8 cellular contexts compared by ENCODE assay signal in genomic region chr14:22980672-22981089, GRCh38. TPM values are rescaled to one million over a fixed set of nuclear protein-coding genes. Genes with fewer than 3 reads are reported as not detected.
DNase-seq lines count a peak whose midpoint lies in the region; ATAC-seq, FAIRE-seq and TF ChIP-seq lines count a peak whose summit lies in the region.

No MANE protein-coding gene starts in this region.

- TF ChIP-seq POLR2A in HepG2 (IDR thresholded peaks at IDR 0.05; ENCODE audit: insufficient read depth in 1 of 2, low read depth in 2 of 2, low read length in 2 of 2) (peak in 1 of 2 experiments; percentile 87; a peak in 2 of 4 replicates), suprapubic skin (IDR thresholded peaks at IDR 0.05) (no peak), GM18505 (IDR thresholded peaks at IDR 0.05; ENCODE audit: borderline replicate concordance, extremely low read depth, insufficient read depth, insufficient read length) (no peak)

- H3K27me3 Mint-ChIP-seq in Caco-2 (ENCODE audit: insufficient read depth, unreplicated experiment), result no peaks in the 10 kb centered on the region

- peak; percentile 14; the same call in 1 of the 2 replicates for TF ChIP-seq RAD21 in HepG2 (CRISPR knock-in tag; IDR thresholded peaks at IDR 0.05)

- H3K36me3 ChIP-seq in Caco-2 (ENCODE audit: control insufficient read depth, insufficient read depth, low read length) (peaks cover 7% of the 10 kb centered on the region; the same call in 1 of the 2 replicates), bronchial epithelial cell (ENCODE audit: control insufficient read depth, insufficient read depth, low read length) (peaks cover 15% of the 10 kb centered on the region), HepG2 (replicated peaks in 1 of 2; ENCODE audit: control insufficient read depth in 1 of 2, insufficient read depth in 2 of 2, low read length in 2 of 2) (peaks cover 7 to 20% of the 10 kb centered on the region in 2 experiments), suprapubic skin (no peaks in the 10 kb centered on the region)

- H3K27ac ChIP-seq in HepG2 (ENCODE audit: extremely low read length, insufficient read depth, low read length), result peak overlapping the region; percentile 97
- peak overlapping the region; percentile 86 for H3K27ac ChIP-seq in suprapubic skin

- ATAC-seq in HepG2 (peak; percentile 4), GM18505 (IDR thresholded peaks at IDR 0.05; ENCODE audit: unreplicated experiment) (no peak)

- H3K36me3 Mint-ChIP-seq in Caco-2 (ENCODE audit: insufficient read depth, unreplicated experiment), result peaks cover 54% of the 10 kb centered on the region

- H3K4me2 ChIP-seq in HepG2 (ENCODE audit: low read depth, low read length), result peak overlapping the region; percentile 99

- CTCF ChIA-PET in Caco-2 (lab: Charles Lee), result interaction anchor here (3.2 kb wide), 1 partner anchor 15 kb away, joined by 18 read pairs; no protein-coding TSS in a partner anchor
- CTCF ChIA-PET in HepG2 (lab: Yijun Ruan, JAX; ENCODE audit: low intra/inter-chr PET ratio, low total read pairs), result interaction anchor here (1.1 to 1.3 kb wide), 2 partner anchors 77 to 88 kb away, joined by 3 read pairs; partner anchors contain the start of gene CDH24

- peak overlapping the region; percentile 94 for H3K4me3 ChIP-seq in Caco-2 (ENCODE audit: low read depth, low read length)
- peak overlapping the region; percentile 84 for H3K4me3 ChIP-seq in bronchial epithelial cell (ENCODE audit: low read depth, low read length)
- peak overlapping the region; percentile 86 to 98 (median 89) for H3K4me3 ChIP-seq in HepG2 (replicated peaks in 1 of 3; ENCODE audit: insufficient read depth in 1 of 3, low read depth in 2 of 3, low read length in 3 of 3)
- peak overlapping the region; percentile 77 for H3K4me3 ChIP-seq in suprapubic skin

- in situ Hi-C loops in HepG2 (cut with HindIII; ENCODE audit: extremely low pct_ligation_motif_present, low pct_unique_long_range_greater_than_20kb), result no loop called here

- H3K4me1 ChIP-seq in Caco-2, result peaks cover 41% of the 10 kb centered on the region
- H3K4me1 ChIP-seq in HepG2 (ENCODE audit: insufficient read depth, low read length), result peaks cover 75% of the 10 kb centered on the region
- peaks cover 63% of the 10 kb centered on the region for H3K4me1 ChIP-seq in suprapubic skin

- intact Hi-C loops in Caco-2 (cut with micrococcal nuclease; ENCODE audit: unreplicated experiment), result loop anchor here (5.0 kb wide), 1 partner anchor 108 kb away; the partner anchor contains the start of gene LRP10
- intact Hi-C loops in HepG2 (cut with micrococcal nuclease; ENCODE audit: unreplicated experiment), result loop anchor here (5.0 to 10.0 kb wide), 2 partner anchors 108 to 324 kb away; partner anchors contain the start of genes BCL2L2, LRP10 and PPP1R3E

- no peak for TF ChIP-seq CTCF in Caco-2 (IDR thresholded peaks at IDR 0.05; ENCODE audit: insufficient read depth in 1 of 2, low read depth in 1 of 2, low read length in 1 of 2, severe bottlenecking in 1 of 2, unreplicated experiment in 1 of 2)
- TF ChIP-seq CTCF in bronchial epithelial cell (IDR thresholded peaks at IDR 0.05; ENCODE audit: insufficient read depth, low read length, severe bottlenecking), result no peak
- TF ChIP-seq CTCF in HepG2 (CRISPR knock-in tag; IDR thresholded peaks at IDR 0.05), result no peak
- TF ChIP-seq CTCF in suprapubic skin (IDR thresholded peaks at IDR 0.05), result no peak

- no peaks in the 10 kb centered on the region for H3K9me3 Mint-ChIP-seq in Caco-2 (ENCODE audit: unreplicated experiment)

- under 1% methylated on average over 15 of the region's 41 CpGs for WGBS in HepG2 (ENCODE audit: low lambda C conversion rate)
- no CpG with 5 or more reads among the region's 41 CpGs for WGBS in suprapubic skin

- POLR2A ChIA-PET in Caco-2 (lab: Charles Lee) (interaction anchor here (0.8 to 2.6 kb wide), 2 partner anchors 25 to 114 kb away, joined by 3 to 17 read pairs; partner anchors contain the start of genes ACIN1 and C14orf119), HepG2 (lab: Yijun Ruan, JAX) (interaction anchor here (0.6 to 25.8 kb wide), 16 partner anchors 14 to 419 kb away, joined by 3 to 1670 read pairs (median 19); partner anchors contain the start of genes ACIN1, C14orf119, CDH24 and HAUS4)

- H3K4me1 Mint-ChIP-seq in Caco-2 (ENCODE audit: low read depth, unreplicated experiment), result peaks cover 25% of the 10 kb centered on the region

- FAIRE-seq in RCC 7860 (lab: Jason Lieb, UNC), result no peak
- FAIRE-seq in bronchial epithelial cell (lab: Jason Lieb, UNC), result no peak
- FAIRE-seq in HepG2 (lab: Jason Lieb, UNC), result no peak

- peak overlapping the region; percentile 66 for H3K27ac Mint-ChIP-seq in Caco-2 (ENCODE audit: unreplicated experiment)

- H3K79me2 ChIP-seq in HepG2 (ENCODE audit: insufficient read depth, low read length), result peaks cover 66% of the 10 kb centered on the region

- H3K27me3 ChIP-seq in Caco-2 (replicated peaks; ENCODE audit: control insufficient read depth, insufficient read depth, low read length) (no peaks in the 10 kb centered on the region), bronchial epithelial cell (ENCODE audit: control insufficient read depth, insufficient read depth, low read length) (no peaks in the 10 kb centered on the region), HepG2 (ENCODE audit: control insufficient read depth in 1 of 2, insufficient read depth in 2 of 2, low read length in 2 of 2) (no peaks in the 10 kb centered on the region; a peak in 1 of 5 replicates), suprapubic skin (no peaks in the 10 kb centered on the region)

- H2AFZ ChIP-seq in HepG2 (ENCODE audit: low read length), result no peak overlapping the region

- H3K9ac ChIP-seq in HepG2 (ENCODE audit: insufficient read depth, low read depth, low read length), result peak overlapping the region; percentile 98

- BruUV-seq in Caco-2 (replicated peaks; lab: Mats Ljungman, UMichigan) (no TSS peak), HepG2 (replicated peaks; lab: Mats Ljungman, UMichigan) (no TSS peak)

- H4K20me1 ChIP-seq in HepG2 (ENCODE audit: insufficient read depth, low read length), result no peaks in the 10 kb centered on the region

- H3K9me3 ChIP-seq in Caco-2 (no peaks in the 10 kb centered on the region), HepG2 (ENCODE audit: low read length) (no peaks in the 10 kb centered on the region), suprapubic skin (no peaks in the 10 kb centered on the region)

- TF ChIP-seq EP300 in HepG2 (IDR thresholded peaks at IDR 0.05; ENCODE audit: low read depth in 2 of 2, low read length in 2 of 2) (peak; percentile 44 to 70), HepG2 (CRISPR knock-in tag; IDR thresholded peaks at IDR 0.05; ENCODE audit: borderline replicate concordance) (peak; percentile 55; the same call in 1 of the 2 replicates), suprapubic skin (IDR thresholded peaks at IDR 0.05) (no peak)

- H3K4me3 Mint-ChIP-seq in Caco-2 (ENCODE audit: unreplicated experiment), result no peak overlapping the region

- DNase-seq in Caco-2 (peak; percentile 86), RCC 7860 (ENCODE audit: low spot score) (peak; percentile 39), bronchial epithelial cell (ENCODE audit: low read depth) (no peak), HepG2 (ENCODE audit: low spot score) (peak; percentile 76), suprapubic skin (ENCODE audit: low spot score in 2 of 2) (peak in 1 of 2 donors; percentile 73), NCI-H526 treated with DMSO at 0.1 percent for 48 hours (lab: John Stamatoyannopoulos, UW) (no peak), NCI-H2196 treated with DMSO at 0.1 percent for 48 hours (lab: John Stamatoyannopoulos, UW; ENCODE audit: unreplicated experiment) (no peak)

RNA-seq across cellular contexts. Expression of gene AJUBA, which starts 1.7 kb away (rescaled TPM):
- total RNA-seq in Caco-2 (2022) (184 and 211 TPM in 2 replicates), bronchial epithelial cell (174 and 223 TPM in 2 replicates), HepG2 (2016; rRNA removed; fragmentation: Illumina TruSeq; extraction: Trizol) (109 and 157 TPM in 2 replicates), suprapubic skin (100 to 1,000 TPM in 1 of 4 donors, 10 to 100 TPM in 3; 66.0 to 120 (median 79.2) TPM)
- total RNA-seq in HepG2 (2016; cell fraction: cytosol; rRNA removed; fragmentation: Illumina TruSeq; extraction: Trizol; ENCODE audit: low read depth), result 29.1 and 32.6 TPM in 2 replicates
- total RNA-seq in HepG2 (2016; cell fraction: insoluble cytoplasmic fraction; rRNA removed; fragmentation: Illumina TruSeq; extraction: Trizol), result 104 and 153 TPM in 2 replicates
- total RNA-seq in HepG2 (2016; cell fraction: membrane; rRNA removed; fragmentation: Illumina TruSeq; extraction: Trizol), result 72.3 and 78.5 TPM in 2 replicates
- 149 and 162 TPM in 2 replicates for total RNA-seq in HepG2 (2016; cell fraction: nucleus; rRNA removed; fragmentation: Illumina TruSeq; extraction: Trizol)
- polyA plus RNA-seq in HepG2 (2011; rRNA removed), result 241 and 315 TPM in 2 replicates
- polyA plus RNA-seq in HepG2 (2011; cell fraction: cytosol; rRNA removed), result 184 and 225 TPM in 2 replicates
- polyA plus RNA-seq in HepG2 (2011; cell fraction: nucleus; rRNA removed), result 207 and 248 TPM in 2 replicates
- 183 and 230 TPM in 2 replicates for polyA plus RNA-seq in HepG2 (2012)
- 8.7 and 9.2 TPM in 2 replicates for polyA plus RNA-seq in HepG2 (2016; cell fraction: cytosol; fragmentation: Illumina TruSeq; extraction: Trizol; ENCODE audit: low read depth)
- 102 and 106 TPM in 2 replicates for polyA plus RNA-seq in HepG2 (2016; cell fraction: insoluble cytoplasmic fraction; fragmentation: Illumina TruSeq; extraction: Trizol; ENCODE audit: low read depth)
- 31.5 and 31.6 TPM in 2 replicates for polyA plus RNA-seq in HepG2 (2016; cell fraction: membrane; fragmentation: Illumina TruSeq; extraction: Trizol; ENCODE audit: low read depth)
- polyA plus RNA-seq in HepG2 (2016; cell fraction: nucleus; fragmentation: Illumina TruSeq; extraction: Trizol; ENCODE audit: insufficient read depth, low read depth), result 158 and 165 TPM in 2 replicates
- polyA minus RNA-seq in HepG2 (2011; rRNA and poly(A)+ RNA removed; ENCODE audit: low replicate concordance), result 171 and 630 TPM in 2 replicates
- 150 and 166 TPM in 2 replicates for polyA minus RNA-seq in HepG2 (2011; cell fraction: cytosol; rRNA and poly(A)+ RNA removed)
- 420 and 488 TPM in 2 replicates for polyA minus RNA-seq in HepG2 (2011; cell fraction: nucleus; rRNA and poly(A)+ RNA removed)

RNA-seq across cellular contexts. Expression of gene HAUS4, which starts 23.8 kb away (rescaled TPM):
- total RNA-seq in Caco-2 (2022) (67.7 and 70.7 TPM in 2 replicates), bronchial epithelial cell (58.8 and 113 TPM in 2 replicates), HepG2 (2016; rRNA removed; fragmentation: Illumina TruSeq; extraction: Trizol) (130 and 141 TPM in 2 replicates), suprapubic skin (100 to 1,000 TPM in 2 of 4 donors, 10 to 100 TPM in 2; 43.1 to 119 (median 96.3) TPM)
- total RNA-seq in HepG2 (2016; cell fraction: cytosol; rRNA removed; fragmentation: Illumina TruSeq; extraction: Trizol; ENCODE audit: low read depth), result 124 and 143 TPM in 2 replicates
- 128 and 148 TPM in 2 replicates for total RNA-seq in HepG2 (2016; cell fraction: insoluble cytoplasmic fraction; rRNA removed; fragmentation: Illumina TruSeq; extraction: Trizol)
- 134 and 154 TPM in 2 replicates for total RNA-seq in HepG2 (2016; cell fraction: membrane; rRNA removed; fragmentation: Illumina TruSeq; extraction: Trizol)
- 82.9 and 84.6 TPM in 2 replicates for total RNA-seq in HepG2 (2016; cell fraction: nucleus; rRNA removed; fragmentation: Illumina TruSeq; extraction: Trizol)
- polyA plus RNA-seq in HepG2 (2011; rRNA removed), result 64.7 and 74.4 TPM in 2 replicates
- 49.6 and 52.3 TPM in 2 replicates for polyA plus RNA-seq in HepG2 (2011; cell fraction: cytosol; rRNA removed)
- polyA plus RNA-seq in HepG2 (2011; cell fraction: nucleus; rRNA removed), result 90.4 and 93.9 TPM in 2 replicates
- 58.5 and 83.9 TPM in 2 replicates for polyA plus RNA-seq in HepG2 (2012)
- polyA plus RNA-seq in HepG2 (2016; cell fraction: cytosol; fragmentation: Illumina TruSeq; extraction: Trizol; ENCODE audit: low read depth), result 42.0 and 47.4 TPM in 2 replicates
- polyA plus RNA-seq in HepG2 (2016; cell fraction: insoluble cytoplasmic fraction; fragmentation: Illumina TruSeq; extraction: Trizol; ENCODE audit: low read depth), result 106 and 115 TPM in 2 replicates
- polyA plus RNA-seq in HepG2 (2016; cell fraction: membrane; fragmentation: Illumina TruSeq; extraction: Trizol; ENCODE audit: low read depth), result 86.6 and 89.8 TPM in 2 replicates
- 118 and 127 TPM in 2 replicates for polyA plus RNA-seq in HepG2 (2016; cell fraction: nucleus; fragmentation: Illumina TruSeq; extraction: Trizol; ENCODE audit: insufficient read depth, low read depth)
- 39.3 and 43.1 TPM in 2 replicates for polyA minus RNA-seq in HepG2 (2011; rRNA and poly(A)+ RNA removed; ENCODE audit: low replicate concordance)
- polyA minus RNA-seq in HepG2 (2011; cell fraction: cytosol; rRNA and poly(A)+ RNA removed), result 27.3 and 39.3 TPM in 2 replicates
- 50.6 and 59.4 TPM in 2 replicates for polyA minus RNA-seq in HepG2 (2011; cell fraction: nucleus; rRNA and poly(A)+ RNA removed)

RNA-seq across cellular contexts. Expression of gene C14orf93, which starts 29.3 kb away (rescaled TPM):
- total RNA-seq in Caco-2 (2022) (7.2 and 7.8 TPM in 2 replicates), bronchial epithelial cell (6.3 and 7.4 TPM in 2 replicates), HepG2 (2016; rRNA removed; fragmentation: Illumina TruSeq; extraction: Trizol) (10.8 and 11.4 TPM in 2 replicates), suprapubic skin (10 to 100 TPM; 19.1 to 32.9 (median 24.3) TPM)
- 3.1 and 3.7 TPM in 2 replicates for total RNA-seq in HepG2 (2016; cell fraction: cytosol; rRNA removed; fragmentation: Illumina TruSeq; extraction: Trizol; ENCODE audit: low read depth)
- 10.9 and 11.2 TPM in 2 replicates for total RNA-seq in HepG2 (2016; cell fraction: insoluble cytoplasmic fraction; rRNA removed; fragmentation: Illumina TruSeq; extraction: Trizol)
- 7.8 and 9.1 TPM in 2 replicates for total RNA-seq in HepG2 (2016; cell fraction: membrane; rRNA removed; fragmentation: Illumina TruSeq; extraction: Trizol)
- 6.7 and 8.3 TPM in 2 replicates for total RNA-seq in HepG2 (2016; cell fraction: nucleus; rRNA removed; fragmentation: Illumina TruSeq; extraction: Trizol)
- polyA plus RNA-seq in HepG2 (2011; rRNA removed), result 19.8 and 22.5 TPM in 2 replicates
- polyA plus RNA-seq in HepG2 (2011; cell fraction: cytosol; rRNA removed), result 18.0 and 23.7 TPM in 2 replicates
- 27.1 and 27.7 TPM in 2 replicates for polyA plus RNA-seq in HepG2 (2011; cell fraction: nucleus; rRNA removed)
- 14.5 and 15.7 TPM in 2 replicates for polyA plus RNA-seq in HepG2 (2012)
- polyA plus RNA-seq in HepG2 (2016; cell fraction: cytosol; fragmentation: Illumina TruSeq; extraction: Trizol; ENCODE audit: low read depth), result 2.6 and 3.0 TPM in 2 replicates
- 9.9 and 10.2 TPM in 2 replicates for polyA plus RNA-seq in HepG2 (2016; cell fraction: insoluble cytoplasmic fraction; fragmentation: Illumina TruSeq; extraction: Trizol; ENCODE audit: low read depth)
- 6.4 TPM in 2 replicates for polyA plus RNA-seq in HepG2 (2016; cell fraction: membrane; fragmentation: Illumina TruSeq; extraction: Trizol; ENCODE audit: low read depth)
- 19.5 and 24.7 TPM in 2 replicates for polyA plus RNA-seq in HepG2 (2016; cell fraction: nucleus; fragmentation: Illumina TruSeq; extraction: Trizol; ENCODE audit: insufficient read depth, low read depth)
- 18.0 and 62.7 TPM in 2 replicates for polyA minus RNA-seq in HepG2 (2011; rRNA and poly(A)+ RNA removed; ENCODE audit: low replicate concordance)
- 8.0 and 14.8 TPM in 2 replicates for polyA minus RNA-seq in HepG2 (2011; cell fraction: cytosol; rRNA and poly(A)+ RNA removed)
- polyA minus RNA-seq in HepG2 (2011; cell fraction: nucleus; rRNA and poly(A)+ RNA removed), result 8.8 and 11.9 TPM in 2 replicates

RNA-seq across cellular contexts. Expression of gene PRMT5, which starts 51.5 kb away (rescaled TPM):
- total RNA-seq in Caco-2 (2022) (107 and 111 TPM in 2 replicates), bronchial epithelial cell (79.2 and 91.1 TPM in 2 replicates), HepG2 (2016; rRNA removed; fragmentation: Illumina TruSeq; extraction: Trizol) (210 and 289 TPM in 2 replicates), suprapubic skin (10 to 100 TPM; 44.0 to 58.4 (median 50.3) TPM)
- total RNA-seq in HepG2 (2016; cell fraction: cytosol; rRNA removed; fragmentation: Illumina TruSeq; extraction: Trizol; ENCODE audit: low read depth), result 154 and 171 TPM in 2 replicates
- total RNA-seq in HepG2 (2016; cell fraction: insoluble cytoplasmic fraction; rRNA removed; fragmentation: Illumina TruSeq; extraction: Trizol), result 224 and 314 TPM in 2 replicates
- 131 and 139 TPM in 2 replicates for total RNA-seq in HepG2 (2016; cell fraction: membrane; rRNA removed; fragmentation: Illumina TruSeq; extraction: Trizol)
- total RNA-seq in HepG2 (2016; cell fraction: nucleus; rRNA removed; fragmentation: Illumina TruSeq; extraction: Trizol), result 137 and 144 TPM in 2 replicates
- polyA plus RNA-seq in HepG2 (2011; rRNA removed), result 329 and 354 TPM in 2 replicates
- polyA plus RNA-seq in HepG2 (2011; cell fraction: cytosol; rRNA removed), result 348 and 362 TPM in 2 replicates
- polyA plus RNA-seq in HepG2 (2011; cell fraction: nucleus; rRNA removed), result 327 and 362 TPM in 2 replicates
- 137 and 192 TPM in 2 replicates for polyA plus RNA-seq in HepG2 (2012)
- polyA plus RNA-seq in HepG2 (2016; cell fraction: cytosol; fragmentation: Illumina TruSeq; extraction: Trizol; ENCODE audit: low read depth), result 39.5 and 40.9 TPM in 2 replicates
- 294 and 308 TPM in 2 replicates for polyA plus RNA-seq in HepG2 (2016; cell fraction: insoluble cytoplasmic fraction; fragmentation: Illumina TruSeq; extraction: Trizol; ENCODE audit: low read depth)
- 72.5 and 74.3 TPM in 2 replicates for polyA plus RNA-seq in HepG2 (2016; cell fraction: membrane; fragmentation: Illumina TruSeq; extraction: Trizol; ENCODE audit: low read depth)
- polyA plus RNA-seq in HepG2 (2016; cell fraction: nucleus; fragmentation: Illumina TruSeq; extraction: Trizol; ENCODE audit: insufficient read depth, low read depth), result 212 and 229 TPM in 2 replicates
- polyA minus RNA-seq in HepG2 (2011; rRNA and poly(A)+ RNA removed; ENCODE audit: low replicate concordance), result 563 and 739 TPM in 2 replicates
- 136 and 191 TPM in 2 replicates for polyA minus RNA-seq in HepG2 (2011; cell fraction: cytosol; rRNA and poly(A)+ RNA removed)
- 169 and 174 TPM in 2 replicates for polyA minus RNA-seq in HepG2 (2011; cell fraction: nucleus; rRNA and poly(A)+ RNA removed)

RNA-seq across cellular contexts. Expression of gene PSMB5, which starts 54.0 kb away (rescaled TPM):
- total RNA-seq in Caco-2 (2022) (172 and 189 TPM in 2 replicates), bronchial epithelial cell (158 and 220 TPM in 2 replicates), HepG2 (2016; rRNA removed; fragmentation: Illumina TruSeq; extraction: Trizol) (871 and 1,316 TPM in 2 replicates), suprapubic skin (100 to 1,000 TPM in 3 of 4 donors, 10 to 100 TPM in 1; 59.7 to 167 (median 135) TPM)
- 296 and 327 TPM in 2 replicates for total RNA-seq in HepG2 (2016; cell fraction: cytosol; rRNA removed; fragmentation: Illumina TruSeq; extraction: Trizol; ENCODE audit: low read depth)
- 923 and 1,358 TPM in 2 replicates for total RNA-seq in HepG2 (2016; cell fraction: insoluble cytoplasmic fraction; rRNA removed; fragmentation: Illumina TruSeq; extraction: Trizol)
- 499 and 543 TPM in 2 replicates for total RNA-seq in HepG2 (2016; cell fraction: membrane; rRNA removed; fragmentation: Illumina TruSeq; extraction: Trizol)
- 325 and 326 TPM in 2 replicates for total RNA-seq in HepG2 (2016; cell fraction: nucleus; rRNA removed; fragmentation: Illumina TruSeq; extraction: Trizol)
- 566 and 705 TPM in 2 replicates for polyA plus RNA-seq in HepG2 (2011; rRNA removed)
- 909 and 1,129 TPM in 2 replicates for polyA plus RNA-seq in HepG2 (2011; cell fraction: cytosol; rRNA removed)
- polyA plus RNA-seq in HepG2 (2011; cell fraction: nucleus; rRNA removed), result 173 and 191 TPM in 2 replicates
- polyA plus RNA-seq in HepG2 (2012), result 459 and 476 TPM in 2 replicates
- polyA plus RNA-seq in HepG2 (2016; cell fraction: cytosol; fragmentation: Illumina TruSeq; extraction: Trizol; ENCODE audit: low read depth), result 281 and 292 TPM in 2 replicates
- 1,127 and 1,228 TPM in 2 replicates for polyA plus RNA-seq in HepG2 (2016; cell fraction: insoluble cytoplasmic fraction; fragmentation: Illumina TruSeq; extraction: Trizol; ENCODE audit: low read depth)
- 411 and 426 TPM in 2 replicates for polyA plus RNA-seq in HepG2 (2016; cell fraction: membrane; fragmentation: Illumina TruSeq; extraction: Trizol; ENCODE audit: low read depth)
- 421 and 445 TPM in 2 replicates for polyA plus RNA-seq in HepG2 (2016; cell fraction: nucleus; fragmentation: Illumina TruSeq; extraction: Trizol; ENCODE audit: insufficient read depth, low read depth)
- 455 and 971 TPM in 2 replicates for polyA minus RNA-seq in HepG2 (2011; rRNA and poly(A)+ RNA removed; ENCODE audit: low replicate concordance)
- 370 and 379 TPM in 2 replicates for polyA minus RNA-seq in HepG2 (2011; cell fraction: cytosol; rRNA and poly(A)+ RNA removed)
- 156 and 157 TPM in 2 replicates for polyA minus RNA-seq in HepG2 (2011; cell fraction: nucleus; rRNA and poly(A)+ RNA removed)

Comparison
In these comparisons a context has a peak if more than half of its experiments do, and no peak if none do; other contexts are left out.
1. DNase-seq: peak in Caco-2 (2 of 2), RCC 7860 (single experiment) and HepG2 (single experiment); none in bronchial epithelial cell (single experiment), NCI-H526 treated with DMSO at 0.1 percent for 48 hours (single experiment) and NCI-H2196 treated with DMSO at 0.1 percent for 48 hours (single experiment).
2. Peak in every context shown above with its lines, with median percentiles within 50 percentile points of each other: H3K4me3 ChIP-seq.